1 cellular context compared by ENCODE assay signal in genomic region chr17:75129576-75129975, GRCh38.
TF ChIP-seq lines count a peak whose summit lies in the region.

No MANE protein-coding gene starts in this region.

TF ChIP-seq in GM12878, 131 proteins besides CTCF, POLR2A, EP300 and RAD21:
- TF ChIP-seq, protein P1, sequence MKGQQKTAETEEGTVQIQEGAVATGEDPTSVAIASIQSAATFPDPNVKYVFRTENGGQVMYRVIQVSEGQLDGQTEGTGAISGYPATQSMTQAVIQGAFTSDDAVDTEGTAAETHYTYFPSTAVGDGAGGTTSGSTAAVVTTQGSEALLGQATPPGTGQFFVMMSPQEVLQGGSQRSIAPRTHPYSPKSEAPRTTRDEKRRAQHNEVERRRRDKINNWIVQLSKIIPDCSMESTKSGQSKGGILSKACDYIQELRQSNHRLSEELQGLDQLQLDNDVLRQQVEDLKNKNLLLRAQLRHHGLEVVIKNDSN (IDR thresholded peaks at IDR 0.05; ENCODE audit: borderline replicate concordance, extremely low read length, insufficient read depth, low read depth, low read length), result no peak
- no peak for TF ChIP-seq HDAC6 (IDR thresholded peaks at IDR 0.05; ENCODE audit: unreplicated experiment)
